16 cellular contexts compared by ENCODE assay signal in genomic region chr11:79344765-79345164, GRCh38.
"Had no signal": no experiment of that assay in that cellular context is flagged by ENCODE, and none has a peak within 500 bp of the region (broad histone marks: within the 10 kb centered on the region; RNA-seq: fewer than 3 reads in every experiment).

No MANE protein-coding gene starts in this region.

- ATAC-seq: esophagus mucosa; heart left ventricle; naive thymus-derived CD4-positive, alpha-beta T cell; psoas muscle; right lobe of liver; stimulated activated effector memory CD8-positive, alpha-beta T cell treated with anti-CD3 and anti-CD28 coated beads, Interleukin-12 subunit alpha, Interleukin-12 subunit beta, amount 100 ng/mL, for 72 hours; stimulated activated naive CD8-positive, alpha-beta T cell treated with anti-CD3 and anti-CD28 coated beads, Interleukin-15, Interleukin-2, amounts not matched to agents 100 U/mL and 50 U/mL, for 24 hours had no signal

- DNase-seq: effector memory CD4-positive, alpha-beta T cell; heart left ventricle; hypothalamus; kidney glomerular epithelial cell; mammary epithelial cell; naive thymus-derived CD4-positive, alpha-beta T cell; nephron progenitor cell; psoas muscle; retina; right lobe of liver; stimulated activated CD4-positive, alpha-beta T cell treated with anti-CD3 and anti-CD28 coated beads, Interleukin-4, amount 100 ng/mL, for 1 hour; stimulated activated CD8-positive, alpha-beta memory T cell treated with anti-CD3 and anti-CD28 coated beads, Interleukin-4, amount 100 ng/mL, for 48 hours; stimulated activated naive CD8-positive, alpha-beta T cell treated with anti-CD3 and anti-CD28 coated beads, Interleukin-15, Interleukin-2, amounts not matched to agents 100 U/mL and 50 U/mL, for 24 hours; thyroid gland had no signal
